In genomic region chr18:33194793-33195192, GRCh38 we compare ENCODE assay signal across 1 cellular context.
TF ChIP-seq lines count a peak whose summit lies in the region.

No MANE protein-coding gene starts in this region.

TF ChIP-seq in WTC11, 78 proteins besides CTCF, POLR2A, EP300 and RAD21 (continued from another document):
- no peak for TF ChIP-seq ATF6 (CRISPR knock-in tag; IDR thresholded peaks at IDR 0.05)
- TF ChIP-seq ATF2 (CRISPR knock-in tag; IDR thresholded peaks at IDR 0.05; ENCODE audit: borderline replicate concordance, low read depth): no peak
